ENCODE assay signal across 13 cellular contexts in genomic region chr11:43904737-43905515, GRCh38. TPM values are rescaled to one million over a fixed set of nuclear protein-coding genes. Genes with fewer than 3 reads are reported as not detected.
DNase-seq lines count a peak whose midpoint lies in the region; ATAC-seq, FAIRE-seq and TF ChIP-seq lines count a peak whose summit lies in the region.
"Had no signal": no experiment of that assay in that cellular context is flagged by ENCODE, and none has a peak within 500 bp of the region (broad histone marks: within the 10 kb centered on the region; RNA-seq: fewer than 3 reads in every experiment).

No MANE protein-coding gene starts in this region.

- no peak for TF ChIP-seq POLR2A in GM12892 (IDR thresholded peaks at IDR 0.05; ENCODE audit: low read depth, low read length)
- TF ChIP-seq POLR2A in gastrocnemius medialis (IDR thresholded peaks at IDR 0.05): no peak

- H3K27me3 Mint-ChIP-seq in naive thymus-derived CD8-positive, alpha-beta T cell: no peaks in the 10 kb centered on the region
- H3K27me3 Mint-ChIP-seq: central memory CD8-positive, alpha-beta T cell had no signal

- intact Hi-C loops in gastrocnemius medialis (cut with DNase I; ENCODE audit: low total_unique reads): loop anchor here (5.0 kb wide), 1 partner anchor 37 kb away; the partner anchor contains the start of gene C11orf96

- H3K27me3 ChIP-seq in gastrocnemius medialis: no peaks in the 10 kb centered on the region

- peak; percentile 30 for FAIRE-seq in GM12892 (lab: Jason Lieb, UNC)

- peaks cover 18 to 21% of the 10 kb centered on the region in 2 donors for H3K4me1 ChIP-seq in gastrocnemius medialis

- peaks cover 0 to 35% of the 10 kb centered on the region in 2 donors for H3K36me3 ChIP-seq in gastrocnemius medialis

- no peak overlapping the region for H3K4me3 Mint-ChIP-seq in naive thymus-derived CD8-positive, alpha-beta T cell
- H3K4me3 Mint-ChIP-seq: central memory CD8-positive, alpha-beta T cell had no signal

- no peaks in the 10 kb centered on the region for H3K9me3 Mint-ChIP-seq in naive thymus-derived CD8-positive, alpha-beta T cell
- H3K9me3 Mint-ChIP-seq: central memory CD8-positive, alpha-beta T cell had no signal

- in situ Hi-C loops in gastrocnemius medialis (cut with MboI; ENCODE audit: low sequenced_read_pairs in 4 of 4): no loop called here

- peak; percentile 74 to 89 for ATAC-seq in gastrocnemius medialis
- ATAC-seq in naive thymus-derived CD8-positive, alpha-beta T cell: no peak
- ATAC-seq in GM21717 (IDR thresholded peaks at IDR 0.05; ENCODE audit: unreplicated experiment): no peak

- H3K27ac ChIP-seq in coronary artery (peak overlapping the region; percentile 56 to 71), gastrocnemius medialis (peak overlapping the region; percentile 7 to 64 (median 31))

- H3K4me1 Mint-ChIP-seq in naive thymus-derived CD8-positive, alpha-beta T cell: peaks cover 7 to 30% (median 16%) of the 10 kb centered on the region in 4 donors

- DNase-seq in GM12892 (ENCODE audit: insufficient read length) (no peak), coronary artery (ENCODE audit: low spot score) (no peak), hepatic stellate cell (ENCODE audit: low spot score) (peak; percentile 34), gastrocnemius medialis (no peak), DMS53 treated with DMSO at 0.1 percent for 48 hours (lab: John Stamatoyannopoulos, UW; ENCODE audit: unreplicated experiment) (no peak), GM10248 (ENCODE audit: extremely low spot score) (no peak)
- DNase-seq in naive thymus-derived CD8-positive, alpha-beta T cell: no peak
- DNase-seq: activated CD8-positive, alpha-beta memory T cell treated with anti-CD3 and anti-CD28 coated beads, Interleukin-2, amount 50 U/mL, for 4 hours; Kasumi-1; NCI-H524 treated with DMSO at 0.1 percent for 48 hours; retina had no signal

- CTCF ChIA-PET in GM10248 (lab: Yijun Ruan, JAX): interaction anchor here (0.8 to 6.2 kb wide), 6 partner anchors 9 to 32 kb away, joined by 3 to 43 read pairs (median 3); no protein-coding TSS in a partner anchor

- no peaks in the 10 kb centered on the region for H3K9me3 ChIP-seq in gastrocnemius medialis

- POLR2A ChIA-PET in naive thymus-derived CD8-positive, alpha-beta T cell (lab: Charles Lee): no interaction called here
- POLR2A ChIA-PET in GM10248 (lab: Yijun Ruan, JAX): no interaction called here

- TF ChIP-seq CTCF in coronary artery (IDR thresholded peaks at IDR 0.05) (no peak), gastrocnemius medialis (IDR thresholded peaks at IDR 0.05 in 4 of 5, conservative IDR thresholded peaks at IDR 0.05 in 1 of 5) (no peak), GM10248 (IDR thresholded peaks at IDR 0.05; ENCODE audit: control extremely low read depth, extremely low read depth, low read depth, missing control alignments) (no peak)

- peak overlapping the region in 3 of 10 donors; percentile 20 to 61 (median 23) for H3K27ac Mint-ChIP-seq in naive thymus-derived CD8-positive, alpha-beta T cell

- peaks cover 0 to 90% (median 32%) of the 10 kb centered on the region in 3 donors for H3K36me3 Mint-ChIP-seq in naive thymus-derived CD8-positive, alpha-beta T cell

- H3K4me3 ChIP-seq in coronary artery: peak overlapping the region; percentile 30
- H3K4me3 ChIP-seq in gastrocnemius medialis: no peak overlapping the region

RNA-seq across cellular contexts. Expression of gene ALKBH3, which starts 24.3 kb away (rescaled TPM):
- polyA plus RNA-seq in GM12892 (2012; ENCODE audit: missing spikeins): 36.3 TPM
- 10 to 100 TPM; 27.5 to 44.1 (median 42.0) TPM for total RNA-seq in gastrocnemius medialis
- total RNA-seq in naive thymus-derived CD8-positive, alpha-beta T cell: 10 to 100 TPM; 44.9 to 55.0 TPM
- polyA plus RNA-seq in naive thymus-derived CD8-positive, alpha-beta T cell: 10 to 100 TPM; 37.6 to 45.2 (median 40.4) TPM

RNA-seq across cellular contexts. Expression of gene C11orf96, which starts 37.5 kb away (rescaled TPM):
- not detected for polyA plus RNA-seq in GM12892 (2012; ENCODE audit: missing spikeins)
- total RNA-seq in gastrocnemius medialis: 100 to 1,000 TPM in 1 of 4 donors, 10 to 100 TPM in 3; 22.4 to 220 (median 78.4) TPM
- not detected for total RNA-seq in naive thymus-derived CD8-positive, alpha-beta T cell
- not detected for polyA plus RNA-seq in naive thymus-derived CD8-positive, alpha-beta T cell

Comparison
In these comparisons a context has a peak if more than half of its experiments do, and no peak if none do; other contexts are left out.
1. ATAC-seq: peak in gastrocnemius medialis (2 of 2); none in naive thymus-derived CD8-positive, alpha-beta T cell (0 of 2) and GM21717 (single experiment).
2. RNA of gene C11orf96, which starts 37.5 kb away (total RNA-seq): 22.4 to 220 TPM in gastrocnemius medialis; not detected in naive thymus-derived CD8-positive, alpha-beta T cell; every median in the first group is over 10 times any median in the second.